Comparison of ENCODE assay signal across 15 cellular contexts in the genomic region with DNA sequence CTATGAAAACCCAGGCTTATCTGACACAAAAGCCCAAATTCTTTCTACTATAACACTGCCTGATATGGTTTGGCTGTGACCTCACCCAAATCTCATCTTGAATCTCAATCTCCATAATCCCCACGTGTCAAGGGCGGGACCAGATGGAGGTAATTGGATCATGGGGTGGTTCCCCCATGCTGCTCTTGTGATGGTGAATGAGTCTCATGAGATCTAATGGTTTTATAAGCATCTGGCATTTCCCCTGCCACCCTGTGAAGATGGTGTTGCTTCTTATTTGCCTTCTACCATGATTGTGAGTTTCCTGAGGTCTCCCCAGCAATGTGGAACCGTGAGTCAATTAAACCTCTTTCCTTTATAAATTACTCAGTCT.
A peak's percentile ranks its signal among the peaks of the same experiment; 100 is the strongest.
DNase-seq lines count a peak whose midpoint lies in the region; ATAC-seq and TF ChIP-seq lines count a peak whose summit lies in the region.
"Had no signal": no experiment of that assay in that cellular context is flagged by ENCODE, and none has a peak within 500 bp of the region (broad histone marks: within the 10 kb centered on the region; RNA-seq: fewer than 3 reads in every experiment).

No MANE protein-coding gene starts in this region.

- H3K4me3 Mint-ChIP-seq in activated CD4-positive, alpha-beta T cell treated with anti-CD3 and anti-CD28 coated beads for 36 hours = no peak overlapping the region
- H3K4me3 Mint-ChIP-seq in activated T-cell treated with anti-CD3 and anti-CD28 coated beads, Interleukin-2, amount 50 U/mL, for 72 hours = no peak overlapping the region
- no peak overlapping the region for H3K4me3 Mint-ChIP-seq in glutamatergic neuron (ENCODE audit: unreplicated experiment)
- H3K4me3 Mint-ChIP-seq: central memory CD8-positive, alpha-beta T cell; effector memory CD8-positive, alpha-beta T cell had no signal

- peak; percentile 30 for DNase-seq in activated CD4-positive, alpha-beta T cell treated with anti-CD3 and anti-CD28 coated beads for 36 hours
- DNase-seq in activated CD4-positive, alpha-beta T cell treated with anti-CD3 and anti-CD28 coated beads for 1 hour = no peak
- peak; percentile 8 to 29 for DNase-seq in activated T-cell treated with anti-CD3 and anti-CD28 coated beads, Interleukin-2, amount 50 U/mL, for 72 hours
- no peak for DNase-seq in activated effector memory CD4-positive, alpha-beta T cell treated with Interleukin-2 at 50 U/mL for 16 hours
- DNase-seq in RWPE1 (ENCODE audit: low spot score) (no peak), glutamatergic neuron (no peak)
- DNase-seq: amygdala; C1 segment of cervical spinal cord; DMS79 treated with DMSO at 0.1 percent for 48 hours; stimulated activated CD4-positive, alpha-beta T cell treated with anti-CD3 and anti-CD28 coated beads, Interleukin-4, amount 100 ng/mL, for 1 hour had no signal

- H3K27me3 Mint-ChIP-seq in activated CD4-positive, alpha-beta T cell treated with anti-CD3 and anti-CD28 coated beads for 36 hours = no peaks in the 10 kb centered on the region
- no peaks in the 10 kb centered on the region for H3K27me3 Mint-ChIP-seq in activated T-cell treated with anti-CD3 and anti-CD28 coated beads, Interleukin-2, amount 50 U/mL, for 72 hours (ENCODE audit: low read depth)
- H3K27me3 Mint-ChIP-seq in glutamatergic neuron (ENCODE audit: unreplicated experiment) = peaks cover 5% of the 10 kb centered on the region

- no peak overlapping the region for H3K27ac ChIP-seq in RWPE1
- H3K27ac ChIP-seq: neutrophil had no signal

- peak; percentile 78 for ATAC-seq in activated CD4-positive, alpha-beta T cell treated with anti-CD3 and anti-CD28 coated beads for 36 hours
- ATAC-seq in GM21381 (IDR thresholded peaks at IDR 0.05; ENCODE audit: unreplicated experiment) (peak; percentile 16), HG03439 (IDR thresholded peaks at IDR 0.05; ENCODE audit: unreplicated experiment) (peak; percentile 22)
- peak; percentile 73 to 83 for ATAC-seq in activated T-cell treated with anti-CD3 and anti-CD28 coated beads, Interleukin-2, amount 50 U/mL, for 72 hours (replicated peaks in 1 of 2)

- peaks cover 8% of the 10 kb centered on the region for H3K9me3 Mint-ChIP-seq in activated CD4-positive, alpha-beta T cell treated with anti-CD3 and anti-CD28 coated beads for 36 hours (ENCODE audit: low read depth)
- H3K9me3 Mint-ChIP-seq in activated T-cell treated with anti-CD3 and anti-CD28 coated beads, Interleukin-2, amount 50 U/mL, for 72 hours = peaks cover 6% of the 10 kb centered on the region in 2 donors
- peaks cover 2% of the 10 kb centered on the region for H3K9me3 Mint-ChIP-seq in glutamatergic neuron (ENCODE audit: unreplicated experiment)

- CTCF ChIA-PET in activated CD4-positive, alpha-beta T cell treated with anti-CD3 and anti-CD28 coated beads for 36 hours (lab: Charles Lee) = interaction anchor here (0.6 to 2.5 kb wide), 11 partner anchors 8 to 1576 kb away, joined by 3 to 11 read pairs (median 5); no protein-coding TSS in a partner anchor
- CTCF ChIA-PET in RWPE1 (lab: Yijun Ruan, JAX) = no interaction called here

- POLR2A ChIA-PET in activated CD4-positive, alpha-beta T cell treated with anti-CD3 and anti-CD28 coated beads for 36 hours (lab: Charles Lee) = no interaction called here
- POLR2A ChIA-PET in RWPE1 (lab: Yijun Ruan, JAX; ENCODE audit: low non-redundant PET) = no interaction called here

- TF ChIP-seq CTCF in RWPE1 (conservative IDR thresholded peaks at IDR 0.05; ENCODE audit: low read depth) (no peak), glutamatergic neuron (IDR thresholded peaks at IDR 0.05; ENCODE audit: partially characterized antibody, unreplicated experiment) (no peak)

- intact Hi-C loops in activated CD4-positive, alpha-beta T cell treated with anti-CD3 and anti-CD28 coated beads for 36 hours (cut with DNase I, micrococcal nuclease) = loop anchor here (1.0 to 2.0 kb wide), 3 partner anchors 52 to 198 kb away; no protein-coding TSS in a partner anchor

- H3K4me1 Mint-ChIP-seq in activated CD4-positive, alpha-beta T cell treated with anti-CD3 and anti-CD28 coated beads for 36 hours = no peaks in the 10 kb centered on the region
- H3K4me1 Mint-ChIP-seq in activated T-cell treated with anti-CD3 and anti-CD28 coated beads, Interleukin-2, amount 50 U/mL, for 72 hours (ENCODE audit: low read depth) = peaks cover 7% of the 10 kb centered on the region
- H3K4me1 Mint-ChIP-seq in glutamatergic neuron (ENCODE audit: low read depth, unreplicated experiment) = no peaks in the 10 kb centered on the region
- H3K4me1 Mint-ChIP-seq: central memory CD8-positive, alpha-beta T cell had no signal

- no peaks in the 10 kb centered on the region for H3K36me3 Mint-ChIP-seq in activated CD4-positive, alpha-beta T cell treated with anti-CD3 and anti-CD28 coated beads for 36 hours (ENCODE audit: low read depth)
- peaks cover 5 to 8% of the 10 kb centered on the region in 2 donors for H3K36me3 Mint-ChIP-seq in activated T-cell treated with anti-CD3 and anti-CD28 coated beads, Interleukin-2, amount 50 U/mL, for 72 hours (ENCODE audit: insufficient read depth in 2 of 2)
- H3K36me3 Mint-ChIP-seq in glutamatergic neuron (ENCODE audit: unreplicated experiment) = peaks cover 6% of the 10 kb centered on the region

- H3K27ac Mint-ChIP-seq in activated CD4-positive, alpha-beta T cell treated with anti-CD3 and anti-CD28 coated beads for 36 hours = no peak overlapping the region
- H3K27ac Mint-ChIP-seq in activated T-cell treated with anti-CD3 and anti-CD28 coated beads, Interleukin-2, amount 50 U/mL, for 72 hours = peak overlapping the region; percentile 29
- H3K27ac Mint-ChIP-seq in glutamatergic neuron (ENCODE audit: unreplicated experiment) = no peak overlapping the region
- H3K27ac Mint-ChIP-seq: effector memory CD8-positive, alpha-beta T cell had no signal

Comparison
In these comparisons a context has a peak if more than half of its experiments do, and no peak if none do; other contexts are left out.
1. DNase-seq: peak in activated CD4-positive, alpha-beta T cell treated with anti-CD3 and anti-CD28 coated beads for 36 hours (single experiment) and activated T-cell treated with anti-CD3 and anti-CD28 coated beads, Interleukin-2, amount 50 U/mL, for 72 hours (2 of 2); none in activated CD4-positive, alpha-beta T cell treated with anti-CD3 and anti-CD28 coated beads for 1 hour (single experiment), activated effector memory CD4-positive, alpha-beta T cell treated with Interleukin-2 at 50 U/mL for 16 hours (single experiment), RWPE1 (single experiment) and glutamatergic neuron (single experiment).
2. ATAC-seq: peak in every context shown above with its lines; median percentile 78 in activated CD4-positive, alpha-beta T cell treated with anti-CD3 and anti-CD28 coated beads for 36 hours; 78 in activated T-cell treated with anti-CD3 and anti-CD28 coated beads, Interleukin-2, amount 50 U/mL, for 72 hours; 22 in HG03439; 16 in GM21381.